20 cellular contexts compared by ENCODE assay signal in the genomic region with DNA sequence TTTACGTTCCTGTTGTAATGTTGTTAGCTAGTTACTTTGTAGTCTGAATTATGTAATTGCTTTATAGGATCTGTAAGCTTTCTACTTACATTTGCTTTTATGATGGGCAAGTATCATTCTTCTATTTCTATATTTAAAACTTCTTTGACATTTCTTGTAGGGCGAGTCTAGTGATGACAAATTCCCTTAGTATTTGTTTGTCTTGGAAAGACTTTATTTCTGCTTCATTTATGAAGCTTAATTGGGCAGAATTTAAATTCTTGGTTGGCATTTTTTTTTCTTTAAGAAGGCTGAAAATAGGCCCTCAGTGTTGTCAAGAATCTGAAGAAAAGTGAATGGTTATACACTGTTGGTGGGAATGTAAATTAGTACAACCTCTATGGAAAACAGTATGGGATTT.
"Had no signal": no experiment of that assay in that cellular context is flagged by ENCODE, and none has a peak within 500 bp of the region (broad histone marks: within the 10 kb centered on the region; RNA-seq: fewer than 3 reads in every experiment).

No MANE protein-coding gene starts in this region.

- H3K4me3 ChIP-seq: coronary artery, dorsolateral prefrontal cortex, esophagus muscularis mucosa, gastrocnemius medialis, heart right ventricle, left lung, lower lobe of right lung, mucosa of descending colon had no signal

- ATAC-seq: gastrocnemius medialis, heart right ventricle, left cardiac atrium, left lung, left ventricle myocardium superior, lower lobe of right lung, mucosa of descending colon had no signal

- H3K36me3 Mint-ChIP-seq: naive B cell had no signal

- H3K27me3 Mint-ChIP-seq: naive B cell had no signal

- H3K4me1 Mint-ChIP-seq: naive B cell had no signal

- H3K4me3 Mint-ChIP-seq: mesothelial cell of epicardium, naive B cell had no signal

- H3K27ac ChIP-seq: coronary artery, dorsolateral prefrontal cortex, esophagus muscularis mucosa, gastrocnemius medialis, heart right ventricle, left lung, lower lobe of right lung had no signal

- H3K9me3 ChIP-seq: gastrocnemius medialis, lower lobe of right lung, mucosa of descending colon had no signal

- DNase-seq: dermis blood vessel endothelial cell; dorsolateral prefrontal cortex; effector CD4-positive, alpha-beta T cell; effector memory CD4-positive, alpha-beta T cell; foreskin melanocyte; gastrocnemius medialis; glutamatergic neuron; head of caudate nucleus; heart right ventricle; hippocampal formation; left cardiac atrium; left lung; left ventricle myocardium superior; lower lobe of right lung; mesenchymal stem cell; mucosa of descending colon; naive B cell had no signal

- H3K27me3 ChIP-seq: dorsolateral prefrontal cortex, esophagus muscularis mucosa, gastrocnemius medialis, heart right ventricle, left lung had no signal

- H3K36me3 ChIP-seq: esophagus muscularis mucosa, gastrocnemius medialis, heart right ventricle, left lung, lower lobe of right lung had no signal

- H3K4me1 ChIP-seq: esophagus muscularis mucosa, gastrocnemius medialis, heart right ventricle, left lung, lower lobe of right lung had no signal

- H3K27ac Mint-ChIP-seq: mesothelial cell of epicardium, naive B cell had no signal
